ENCODE assay signal across 1 cellular context in genomic region chr17:58334661-58335060, GRCh38.
TF ChIP-seq lines count a peak whose summit lies in the region.

No MANE protein-coding gene starts in this region.

TF ChIP-seq in K562, 482 proteins besides CTCF, POLR2A, EP300 and RAD21 (continues in another document):
- TF ChIP-seq ZNF445 (CRISPR knock-in tag; IDR thresholded peaks at IDR 0.05; ENCODE audit: low read depth) (no peak), GTF3C2 (IDR thresholded peaks at IDR 0.05; ENCODE audit: borderline replicate concordance, extremely low read depth, insufficient read length) (no peak), ZNF449 (CRISPR knock-in tag; IDR thresholded peaks at IDR 0.05) (no peak), POLR3A (IDR thresholded peaks at IDR 0.05; ENCODE audit: borderline replicate concordance, extremely low read depth, insufficient read depth, insufficient read length) (no peak), ATF7 (IDR thresholded peaks at IDR 0.05) (no peak), ZNF146 (CRISPR knock-in tag; IDR thresholded peaks at IDR 0.05; ENCODE audit: unreplicated experiment) (no peak), DNMT1 (IDR thresholded peaks at IDR 0.05) (no peak), FOXM1 (IDR thresholded peaks at IDR 0.05; ENCODE audit: low read depth) (no peak), FOXM1 (CRISPR knock-in tag; IDR thresholded peaks at IDR 0.05; ENCODE audit: low read depth) (no peak), ZNF324 (CRISPR knock-in tag; IDR thresholded peaks at IDR 0.05) (no peak), KAT7 (CRISPR knock-in tag; IDR thresholded peaks at IDR 0.05; ENCODE audit: borderline replicate concordance) (0 out of 2 replicates have a peak, but pooled peaks have one; percentile 58), CHD2 (IDR thresholded peaks at IDR 0.05; ENCODE audit: low read depth, low read length) (no peak), CEBPB (tag; IDR thresholded peaks at IDR 0.05) (no peak), KLF13 (tag; IDR thresholded peaks at IDR 0.05; ENCODE audit: borderline replicate concordance, low read depth) (no peak), ZNF3 (CRISPR knock-in tag; IDR thresholded peaks at IDR 0.05) (no peak), ASH1L (IDR thresholded peaks at IDR 0.05; ENCODE audit: borderline replicate concordance, low read depth, partially characterized antibody) (no peak), XRCC4 (IDR thresholded peaks at IDR 0.05; ENCODE audit: extremely low read depth, insufficient read depth, insufficient read length) (no peak), KAT8 (IDR thresholded peaks at IDR 0.05; ENCODE audit: low read depth) (no peak), SMAD3 (CRISPR knock-in tag; conservative IDR thresholded peaks at IDR 0.05) (no peak), MEF2A (IDR thresholded peaks at IDR 0.05; ENCODE audit: control insufficient read depth, low read depth, low read length) (no peak), SAFB2 (IDR thresholded peaks at IDR 0.05; ENCODE audit: borderline replicate concordance, low read depth, low read length, severe bottlenecking) (no peak), PPARD (CRISPR knock-in tag; IDR thresholded peaks at IDR 0.05) (no peak), GABPB1 (CRISPR knock-in tag; IDR thresholded peaks at IDR 0.05) (peak; percentile 41; the same call in 1 of the 2 replicates), ZNF23 (CRISPR knock-in tag; IDR thresholded peaks at IDR 0.05) (no peak), ZFP36 (IDR thresholded peaks at IDR 0.05; ENCODE audit: low read depth, low read length, partially characterized antibody) (no peak), NCOA2 (IDR thresholded peaks at IDR 0.05; ENCODE audit: partially characterized antibody in 2 of 2) (no peak), RBM14 (IDR thresholded peaks at IDR 0.05; ENCODE audit: borderline replicate concordance, insufficient read depth, low read depth, low read length) (no peak), STAT5B (CRISPR knock-in tag; IDR thresholded peaks at IDR 0.05) (no peak), SMAD1 (IDR thresholded peaks at IDR 0.05; ENCODE audit: low read depth, low read length, partially characterized antibody) (no peak), ELF2 (CRISPR knock-in tag; IDR thresholded peaks at IDR 0.05) (no peak), KDM4B (IDR thresholded peaks at IDR 0.05; ENCODE audit: borderline replicate concordance in 2 of 2, low read depth in 1 of 2) (0 out of 4 replicates have a peak, but pooled peaks of 1 of the 2 experiments have one; percentile 36), ZSCAN29 (IDR thresholded peaks at IDR 0.05) (no peak), RBFOX2 (IDR thresholded peaks at IDR 0.05; ENCODE audit: low read depth, low read length) (peak; percentile 54), NR2C1 (IDR thresholded peaks at IDR 0.05) (no peak), NR2C1 (tag; IDR thresholded peaks at IDR 0.05) (no peak), ZNF778 (CRISPR knock-in tag; IDR thresholded peaks at IDR 0.05) (no peak), RBBP5 (IDR thresholded peaks at IDR 0.05; ENCODE audit: borderline replicate concordance, insufficient read depth, low read length, poor library complexity, severe bottlenecking) (no peak), ZBTB17 (CRISPR knock-in tag; IDR thresholded peaks at IDR 0.05) (no peak), ZHX1 (conservative IDR thresholded peaks at IDR 0.05; ENCODE audit: low read length) (no peak), SREBF2 (CRISPR knock-in tag; IDR thresholded peaks at IDR 0.05) (no peak), ZNF431 (CRISPR knock-in tag; IDR thresholded peaks at IDR 0.05) (no peak), POLR2G (IDR thresholded peaks at IDR 0.05; ENCODE audit: low read depth, low read length) (peak; percentile 50), ATF1 (CRISPR knock-in tag; IDR thresholded peaks at IDR 0.05) (no peak), ATF1 (tag; IDR thresholded peaks at IDR 0.05) (0 out of 2 replicates have a peak, but pooled peaks have one; percentile 1), SNAPC5 (CRISPR knock-in tag; IDR thresholded peaks at IDR 0.05) (no peak), TEAD4 (IDR thresholded peaks at IDR 0.05; ENCODE audit: low read length) (no peak), TEAD4 (CRISPR knock-in tag; IDR thresholded peaks at IDR 0.05; ENCODE audit: borderline replicate concordance) (no peak), GMEB1 (CRISPR knock-in tag; IDR thresholded peaks at IDR 0.05) (no peak), MXD1 (CRISPR knock-in tag; IDR thresholded peaks at IDR 0.05; ENCODE audit: borderline replicate concordance, poor library complexity, severe bottlenecking) (no peak), ZNF124 (CRISPR knock-in tag; IDR thresholded peaks at IDR 0.05) (0 out of 2 replicates have a peak, but pooled peaks have one; percentile 37), RREB1 (CRISPR knock-in tag; IDR thresholded peaks at IDR 0.05) (0 out of 2 replicates have a peak, but pooled peaks have one; percentile 14), PTTG1 (tag; IDR thresholded peaks at IDR 0.05; ENCODE audit: low read depth) (no peak), ZNF408 (CRISPR knock-in tag; IDR thresholded peaks at IDR 0.05; ENCODE audit: low read depth) (no peak), TAF1 (IDR thresholded peaks at IDR 0.05; ENCODE audit: control insufficient read depth, extremely low read depth, insufficient read depth, low read length, severe bottlenecking) (no peak), HDGF (IDR thresholded peaks at IDR 0.05) (peak; percentile 37; the same call in 1 of the 2 replicates), PREB (CRISPR knock-in tag; IDR thresholded peaks at IDR 0.05) (no peak), RFX1 (IDR thresholded peaks at IDR 0.05) (no peak), GTF2F1 (IDR thresholded peaks at IDR 0.05; ENCODE audit: low read depth, low read length) (no peak)
